ENCODE assay signal across 8 cellular contexts in the genomic region with DNA sequence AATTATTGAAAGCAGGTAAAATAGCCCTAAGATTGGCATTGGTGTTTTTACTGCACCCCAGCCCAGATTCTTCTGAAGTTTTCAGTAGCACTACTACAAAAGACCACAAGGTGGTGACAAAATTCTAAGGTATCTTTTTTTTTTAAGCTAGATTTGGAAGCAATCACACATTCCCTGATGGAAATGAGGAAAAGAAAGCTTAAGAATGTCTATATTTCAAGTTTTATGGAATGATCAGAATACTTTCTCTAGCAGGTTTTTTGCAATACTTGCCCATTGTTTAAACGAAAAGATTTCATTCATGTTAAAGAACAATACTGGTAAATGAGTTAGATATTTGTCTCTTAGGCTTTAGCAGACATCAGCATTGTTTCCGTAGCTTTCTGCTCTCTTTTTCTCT. TPM values are rescaled to one million over a fixed set of nuclear protein-coding genes. Genes with fewer than 3 reads are reported as not detected.
DNase-seq lines count a peak whose midpoint lies in the region; ATAC-seq, FAIRE-seq and TF ChIP-seq lines count a peak whose summit lies in the region.

No MANE protein-coding gene starts in this region.

- DNase-seq in DND-41 = no peak
- DNase-seq in HT-29 (ENCODE audit: low spot score) = peak; percentile 67
- peak; percentile 75 for DNase-seq in adipocyte (ENCODE audit: low read depth)
- no peak for DNase-seq in uterus

- no peak overlapping the region for H3K27ac ChIP-seq in DND-41 (ENCODE audit: low read length)
- no peak overlapping the region for H3K27ac ChIP-seq in uterus

- H3K36me3 ChIP-seq in DND-41 (ENCODE audit: insufficient read depth, low read length) = no peaks in the 10 kb centered on the region
- no peaks in the 10 kb centered on the region for H3K36me3 ChIP-seq in adipocyte (ENCODE audit: control insufficient read depth, insufficient read depth, low read length, severe bottlenecking)
- no peaks in the 10 kb centered on the region for H3K36me3 ChIP-seq in uterus

- no peaks in the 10 kb centered on the region for H3K9me3 ChIP-seq in DND-41 (ENCODE audit: insufficient read depth, low read length, severe bottlenecking)
- no peaks in the 10 kb centered on the region for H3K9me3 ChIP-seq in adipocyte (ENCODE audit: control insufficient read depth, low read length)
- no peaks in the 10 kb centered on the region for H3K9me3 ChIP-seq in uterus

- TF ChIP-seq CTCF in DND-41 (IDR thresholded peaks at IDR 0.05; ENCODE audit: borderline replicate concordance, extremely low read depth, low read length, poor library complexity, severe bottlenecking) (peak; percentile 78), uterus (IDR thresholded peaks at IDR 0.05) (peak; percentile 56 to 73 (median 64))

- intact Hi-C loops in uterus (cut with DNase I; ENCODE audit: low total_unique reads) = loop anchor here (5.0 kb wide), 1 partner anchor 213 kb away; no protein-coding TSS in a partner anchor

- no peak overlapping the region for H2AFZ ChIP-seq in DND-41 (ENCODE audit: low read depth, low read length)

- H3K27me3 ChIP-seq in DND-41 (ENCODE audit: insufficient read depth, low read length, poor library complexity) = peaks cover 3% of the 10 kb centered on the region
- peaks cover 2% of the 10 kb centered on the region for H3K27me3 ChIP-seq in adipocyte (replicated peaks; ENCODE audit: control insufficient read depth, insufficient read depth, low read length)
- H3K27me3 ChIP-seq in uterus = no peaks in the 10 kb centered on the region

- H4K20me1 ChIP-seq in DND-41 (ENCODE audit: insufficient read depth, low read length) = no peaks in the 10 kb centered on the region

- no peaks in the 10 kb centered on the region for H3K79me2 ChIP-seq in DND-41 (ENCODE audit: insufficient read depth, low read length)

- ATAC-seq in DND-41 (ENCODE audit: insufficient read depth, low read depth) (no peak), GM18909 (IDR thresholded peaks at IDR 0.05; ENCODE audit: poor library complexity, unreplicated experiment) (no peak), HG03135 (IDR thresholded peaks at IDR 0.05; ENCODE audit: unreplicated experiment) (no peak)
- ATAC-seq in activated CD4-positive, CD25-positive, alpha-beta regulatory T cell treated with anti-CD3 and anti-CD28 coated beads, Interleukin-2, amount 50 U/mL, for 24 hours = no peak

- peak; percentile 95 for FAIRE-seq in islet of Langerhans (lab: Jason Lieb, UNC)

- TF ChIP-seq POLR2A in uterus (IDR thresholded peaks at IDR 0.05) = no peak

- no peak overlapping the region for H3K4me3 ChIP-seq in DND-41 (ENCODE audit: low read depth in 1 of 2, low read length in 2 of 2)
- H3K4me3 ChIP-seq in adipocyte (ENCODE audit: low read length) = no peak overlapping the region
- H3K4me3 ChIP-seq in uterus = no peak overlapping the region

- H3K9ac ChIP-seq in DND-41 (ENCODE audit: low read depth, low read length) (no peak overlapping the region), adipocyte (ENCODE audit: low read length) (no peak overlapping the region)

- no peak overlapping the region for H3K4me2 ChIP-seq in DND-41 (ENCODE audit: insufficient read depth, low read length)

- H3K4me1 ChIP-seq in DND-41 (ENCODE audit: insufficient read depth, low read length) (no peaks in the 10 kb centered on the region), adipocyte (ENCODE audit: control insufficient read depth, insufficient read depth, low read length) (no peaks in the 10 kb centered on the region), uterus (no peaks in the 10 kb centered on the region)

RNA-seq across cellular contexts. Expression of a gene that starts 32.1 kb away (rescaled TPM):
- total RNA-seq in HT-29 (2014; rRNA removed; shearing (Covaris generic)) = 62.5 and 67.9 TPM in 2 replicates
- total RNA-seq in uterus = 100 to 1,000 TPM; 195 to 326 (median 252) TPM

Comparison
In these comparisons a context has a peak if more than half of its experiments do, and no peak if none do; other contexts are left out.
1. DNase-seq: peak in HT-29 (single experiment) and adipocyte (single experiment); none in DND-41 (single experiment) and uterus (0 of 2).